In genomic region chr6:122809001-122809400, GRCh38 we compare ENCODE assay signal across 32 cellular contexts. TPM values are rescaled to one million over a fixed set of nuclear protein-coding genes. Genes with fewer than 3 reads are reported as not detected.
"Had no signal": no experiment of that assay in that cellular context is flagged by ENCODE, and none has a peak within 500 bp of the region (broad histone marks: within the 10 kb centered on the region; RNA-seq: fewer than 3 reads in every experiment).

No MANE protein-coding gene starts in this region.

- H3K27ac Mint-ChIP-seq: activated CD8-positive, alpha-beta T cell treated with anti-CD3 and anti-CD28 coated beads, Interleukin-2, amount 10 ng/mL, durations not matched to agents 7 days and 5 days; activated naive CD4-positive, alpha-beta T cell treated with anti-CD3 and anti-CD28 coated beads, Interleukin-2, amount 50 U/mL, for 24 hours; activated T-cell treated with anti-CD3 and anti-CD28 coated beads, Interleukin-2, amount 50 U/mL, for 24 hours; activated T-helper 1 cell treated with anti-CD3 and anti-CD28 coated beads, Interleukin-12 subunit alpha, Interleukin-12 subunit beta, Interleukin-2, Interleukin-4 antibody, amounts not matched to agents 30 ng/mL and 10 ng/mL and 1 ng/mL, durations not matched to agents 14 hours and 24 hours and 36 hours; WTC11 had no signal

- H3K4me1 Mint-ChIP-seq: activated naive CD4-positive, alpha-beta T cell treated with anti-CD3 and anti-CD28 coated beads, Interleukin-2, amount 50 U/mL, for 24 hours; central memory CD8-positive, alpha-beta T cell; WTC11 had no signal

- H3K4me3 ChIP-seq: ascending aorta, body of pancreas had no signal

- H3K27me3 Mint-ChIP-seq: activated naive CD4-positive, alpha-beta T cell treated with anti-CD3 and anti-CD28 coated beads, Interleukin-2, amount 50 U/mL, for 24 hours; activated T-cell treated with anti-CD3 and anti-CD28 coated beads, Interleukin-2, amount 50 U/mL, for 24 hours; central memory CD8-positive, alpha-beta T cell had no signal

- H3K9me3 ChIP-seq: ascending aorta, body of pancreas, SK-N-SH had no signal

- H3K9me3 Mint-ChIP-seq: activated naive CD4-positive, alpha-beta T cell treated with anti-CD3 and anti-CD28 coated beads, Interleukin-2, amount 50 U/mL, for 24 hours; activated T-cell treated with anti-CD3 and anti-CD28 coated beads, Interleukin-2, amount 50 U/mL, for 24 hours; activated T-helper 1 cell treated with anti-CD3 and anti-CD28 coated beads, Interleukin-12 subunit alpha, Interleukin-12 subunit beta, Interleukin-2, Interleukin-4 antibody, amounts not matched to agents 30 ng/mL and 10 ng/mL and 1 ng/mL, durations not matched to agents 14 hours and 24 hours and 36 hours; central memory CD8-positive, alpha-beta T cell; WTC11 had no signal

- H3K36me3 Mint-ChIP-seq: activated naive CD4-positive, alpha-beta T cell treated with anti-CD3 and anti-CD28 coated beads, Interleukin-2, amount 50 U/mL, for 24 hours; WTC11 had no signal

- DNase-seq: activated CD4-positive, alpha-beta T cell treated with anti-CD3 and anti-CD28 coated beads for 48 hours; activated CD4-positive, alpha-beta T cell treated with anti-CD3 and anti-CD28 coated beads, Interleukin-2, amount 50 U/mL, for 4 hours; activated CD4-positive, CD25-positive, alpha-beta regulatory T cell treated with anti-CD3 and anti-CD28 coated beads, Interleukin-2, amount 50 U/mL, for 72 hours; activated CD8-positive, alpha-beta T cell treated with anti-CD3 and anti-CD28 coated beads, Interleukin-2, amount 10 ng/mL, durations not matched to agents 7 days and 5 days; activated effector memory CD4-positive, alpha-beta T cell treated with Interleukin-2 at 50 U/mL for 16 hours; activated naive CD4-positive, alpha-beta T cell; activated T-cell treated with anti-CD3 and anti-CD28 coated beads, Interleukin-2, amount 50 U/mL, for 24 hours; body of pancreas; KG1; NCI-H1048; NCI-H1417 treated with DMSO at 0.1 percent for 48 hours; NCI-H1694; NCI-H2029; NCI-H2107; NCI-H2171 treated with DMSO at 0.1 percent for 48 hours; NCI-H226; NCI-H526 treated with DMSO at 0.1 percent for 48 hours; NCI-H82; SIG-M5; SK-N-SH; SW 1271 had no signal

- ATAC-seq: activated CD8-positive, alpha-beta T cell treated with anti-CD3 and anti-CD28 coated beads, Interleukin-2, amount 10 ng/mL, durations not matched to agents 7 days and 5 days; body of pancreas; WTC11 had no signal

- H3K4me3 Mint-ChIP-seq: activated CD8-positive, alpha-beta T cell treated with anti-CD3 and anti-CD28 coated beads, Interleukin-2, amount 10 ng/mL, durations not matched to agents 7 days and 5 days; activated naive CD4-positive, alpha-beta T cell treated with anti-CD3 and anti-CD28 coated beads, Interleukin-2, amount 50 U/mL, for 24 hours; activated T-cell treated with anti-CD3 and anti-CD28 coated beads, Interleukin-2, amount 50 U/mL, for 24 hours; activated T-helper 1 cell treated with anti-CD3 and anti-CD28 coated beads, Interleukin-12 subunit alpha, Interleukin-12 subunit beta, Interleukin-2, Interleukin-4 antibody, amounts not matched to agents 30 ng/mL and 10 ng/mL and 1 ng/mL, durations not matched to agents 14 hours and 24 hours and 36 hours; central memory CD8-positive, alpha-beta T cell; WTC11 had no signal

RNA-seq across cellular contexts. Expression of gene SMPDL3A, which starts 19.9 kb away (rescaled TPM):
- total RNA-seq: activated CD8-positive, alpha-beta T cell treated with anti-CD3 and anti-CD28 coated beads, Interleukin-2, amount 10 ng/mL, durations not matched to agents 7 days and 5 days; OCI-LY7 had no signal

RNA-seq across cellular contexts. Expression of gene FABP7, which starts 29.5 kb away (rescaled TPM):
- total RNA-seq: activated CD8-positive, alpha-beta T cell treated with anti-CD3 and anti-CD28 coated beads, Interleukin-2, amount 10 ng/mL, durations not matched to agents 7 days and 5 days; activated T-helper 1 cell treated with anti-CD3 and anti-CD28 coated beads, Interleukin-12 subunit alpha, Interleukin-12 subunit beta, Interleukin-2, Interleukin-4 antibody, amounts not matched to agents 30 ng/mL and 10 ng/mL and 1 ng/mL, durations not matched to agents 14 hours and 24 hours and 36 hours; ascending aorta; body of pancreas; bronchial epithelial cell; LHCN-M2; M059J; NCI-H460; OCI-LY7; T-helper 1 cell treated with Interleukin-12 subunit alpha and Interleukin-12 subunit beta and Interleukin-4 antibody, amounts not matched to agents 30 ng/mL and 1 ng/mL, for 36 hours had no signal
- polyA plus RNA-seq: SK-N-SH had no signal
